In genomic region chr6:583116-583515, GRCh38 we compare ENCODE assay signal across 14 cellular contexts.
A peak's percentile ranks its signal among the peaks of the same experiment; 100 is the strongest.
DNase-seq lines count a peak whose midpoint lies in the region; ATAC-seq, FAIRE-seq and TF ChIP-seq lines count a peak whose summit lies in the region.
"Had no signal": no experiment of that assay in that cellular context is flagged by ENCODE, and none has a peak within 500 bp of the region (broad histone marks: within the 10 kb centered on the region; RNA-seq: fewer than 3 reads in every experiment).

No MANE protein-coding gene starts in this region.

- peak; percentile 48 for DNase-seq in NCI-H1105 treated with DMSO at 0.1 percent for 48 hours (lab: John Stamatoyannopoulos, UW)
- DNase-seq in NCI-H1105 (lab: John Stamatoyannopoulos, UW), result no peak
- peak; percentile 26 for DNase-seq in HTR-8/SVneo (ENCODE audit: insufficient read length, low spot score)
- DNase-seq in bronchial epithelial cell (ENCODE audit: low read depth), result peak; percentile 81
- no peak for DNase-seq in activated CD4-positive, CD25-positive, alpha-beta regulatory T cell (lab: John Stamatoyannopoulos, UW)
- no peak for DNase-seq in NCI-H226
- DNase-seq: activated CD4-positive, alpha-beta T cell treated with anti-CD3 and anti-CD28 coated beads for 1 hour; effector memory CD8-positive, alpha-beta T cell; NCI-H1092; nucleus accumbens; tibial artery had no signal

- H3K27me3 ChIP-seq in bronchial epithelial cell (ENCODE audit: control insufficient read depth, insufficient read depth, low read length), result no peaks in the 10 kb centered on the region
- no peaks in the 10 kb centered on the region for H3K27me3 ChIP-seq in rectal smooth muscle tissue (ENCODE audit: control insufficient read depth, insufficient read depth, low read length)
- H3K27me3 ChIP-seq: tibial artery had no signal

- no peak for ATAC-seq in GM21737 (IDR thresholded peaks at IDR 0.05; ENCODE audit: unreplicated experiment)
- ATAC-seq: effector memory CD8-positive, alpha-beta T cell had no signal

- no peak for FAIRE-seq in HTR-8/SVneo (lab: Jason Lieb, UNC)
- no peak for FAIRE-seq in bronchial epithelial cell (lab: Jason Lieb, UNC)
- FAIRE-seq: colon had no signal

- peak overlapping the region; percentile 47 for H3K27ac ChIP-seq in rectal smooth muscle tissue (ENCODE audit: low read depth, low read length)
- H3K27ac ChIP-seq: tibial artery had no signal

- no peaks in the 10 kb centered on the region for H3K36me3 ChIP-seq in bronchial epithelial cell (ENCODE audit: control insufficient read depth, insufficient read depth, low read length)
- no peaks in the 10 kb centered on the region for H3K36me3 ChIP-seq in rectal smooth muscle tissue (ENCODE audit: control insufficient read depth, insufficient read depth, low read length)
- H3K36me3 ChIP-seq: tibial artery had no signal

- H3K4me3 ChIP-seq in bronchial epithelial cell (ENCODE audit: low read depth, low read length), result no peak overlapping the region
- H3K4me3 ChIP-seq in rectal smooth muscle tissue (ENCODE audit: low read length), result no peak overlapping the region
- H3K4me3 ChIP-seq: tibial artery had no signal

- no peak overlapping the region for H3K9ac ChIP-seq in rectal smooth muscle tissue (ENCODE audit: low read length)

- no peak for TF ChIP-seq CTCF in bronchial epithelial cell (IDR thresholded peaks at IDR 0.05; ENCODE audit: insufficient read depth, low read length, severe bottlenecking)

- H3K4me1 ChIP-seq in rectal smooth muscle tissue (ENCODE audit: control insufficient read depth, insufficient read depth, low read length), result peaks cover 9% of the 10 kb centered on the region
- H3K4me1 ChIP-seq: tibial artery had no signal

Comparison
In these comparisons a context has a peak if more than half of its experiments do, and no peak if none do; other contexts are left out.
1. DNase-seq: peak in NCI-H1105 treated with DMSO at 0.1 percent for 48 hours (single experiment), HTR-8/SVneo (single experiment) and bronchial epithelial cell (single experiment); none in NCI-H1105 (single experiment), activated CD4-positive, CD25-positive, alpha-beta regulatory T cell (0 of 4) and NCI-H226 (single experiment).